ENCODE assay signal across 24 cellular contexts in the genomic region with DNA sequence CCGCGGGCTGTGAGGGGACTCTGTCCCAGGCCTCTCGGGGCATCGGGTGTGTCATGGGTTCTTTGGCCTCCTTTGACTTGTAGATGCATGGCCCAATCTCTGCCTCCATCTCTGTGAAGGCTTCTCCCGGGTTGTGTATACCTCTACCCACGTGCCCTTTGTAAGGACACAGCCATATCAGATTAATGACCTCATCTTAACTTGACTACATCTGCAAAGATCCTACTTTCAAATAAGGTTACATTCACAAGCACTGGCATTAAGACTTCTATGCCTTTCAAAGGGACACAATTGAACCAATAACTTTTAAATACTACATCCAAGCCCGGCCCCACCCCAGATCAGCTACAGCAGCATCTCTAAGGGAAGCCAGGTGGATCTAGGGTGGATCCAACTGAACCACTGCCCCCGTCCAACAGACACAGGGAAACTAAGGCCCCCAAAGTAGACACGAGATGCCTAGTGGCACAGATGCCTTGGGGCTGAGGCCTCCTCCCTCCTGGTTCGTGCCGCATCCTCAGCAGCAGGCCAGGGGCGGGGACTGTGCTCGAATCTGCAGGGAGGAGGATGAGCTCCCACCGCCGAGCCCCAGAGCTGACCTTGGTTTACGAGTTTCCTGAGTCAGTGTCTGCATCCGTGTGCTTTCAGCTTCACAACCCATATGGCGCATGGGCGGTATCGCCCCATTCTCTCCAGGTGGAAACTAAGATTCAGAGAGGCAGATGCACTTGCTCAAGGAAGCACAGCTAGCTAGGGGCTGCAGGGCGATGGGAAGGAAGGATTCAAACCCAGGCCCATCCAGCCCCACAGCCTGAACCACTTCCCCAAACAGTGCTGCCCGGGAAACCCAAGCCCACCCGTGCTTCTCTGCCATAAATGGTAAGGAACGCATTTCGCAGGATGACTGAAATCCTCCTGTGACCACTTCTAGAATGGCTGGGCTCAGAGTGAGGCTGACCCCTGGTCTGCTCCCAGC.
"Had no signal": no experiment of that assay in that cellular context is flagged by ENCODE, and none has a peak within 500 bp of the region (broad histone marks: within the 10 kb centered on the region; RNA-seq: fewer than 3 reads in every experiment).

No MANE protein-coding gene starts in this region.

- H3K4me3 Mint-ChIP-seq: activated B cell treated with CpG ODN at 0.5 μM for 24 hours; activated CD4-positive, alpha-beta T cell treated with anti-CD3 and anti-CD28 coated beads, Interleukin-2, amount 10 ng/mL, durations not matched to agents 24 days and 14 days; activated CD8-positive, alpha-beta memory T cell treated with anti-CD3 and anti-CD28 coated beads, Interleukin-2, amount 10 ng/mL, durations not matched to agents 7 days and 5 days; activated naive CD4-positive, alpha-beta T cell treated with anti-CD3 and anti-CD28 coated beads for 36 hours; activated naive CD8-positive, alpha-beta T cell; activated T-cell treated with anti-CD3 and anti-CD28 coated beads, Interleukin-2, amount 50 U/mL, for 24 hours; activated T-helper 1 cell treated with anti-CD3 and anti-CD28 coated beads, Interleukin-12 subunit alpha, Interleukin-12 subunit beta, Interleukin-2, Interleukin-4 antibody, amounts not matched to agents 30 ng/mL and 10 ng/mL and 1 ng/mL, durations not matched to agents 14 hours and 24 hours and 36 hours; T-helper 1 cell treated with Interleukin-12 subunit alpha and Interleukin-12 subunit beta and Interleukin-4 antibody, amounts not matched to agents 30 μg/mL and 1 μg/mL, for 36 hours had no signal

- H3K9me3 ChIP-seq: Peyer's patch had no signal

- H3K27ac Mint-ChIP-seq: activated B cell treated with CpG ODN at 0.5 μM for 24 hours; activated CD4-positive, alpha-beta T cell treated with anti-CD3 and anti-CD28 coated beads, Interleukin-2, amount 10 ng/mL, durations not matched to agents 24 days and 14 days; activated CD8-positive, alpha-beta memory T cell treated with anti-CD3 and anti-CD28 coated beads, Interleukin-2, amount 10 ng/mL, durations not matched to agents 7 days and 5 days; activated naive CD4-positive, alpha-beta T cell treated with anti-CD3 and anti-CD28 coated beads for 36 hours; activated naive CD8-positive, alpha-beta T cell; activated T-cell treated with anti-CD3 and anti-CD28 coated beads, Interleukin-2, amount 50 U/mL, for 24 hours; activated T-helper 1 cell treated with anti-CD3 and anti-CD28 coated beads, Interleukin-12 subunit alpha, Interleukin-12 subunit beta, Interleukin-2, Interleukin-4 antibody, amounts not matched to agents 30 ng/mL and 10 ng/mL and 1 ng/mL, durations not matched to agents 14 hours and 24 hours and 36 hours; T-helper 1 cell treated with Interleukin-12 subunit alpha and Interleukin-12 subunit beta and Interleukin-4 antibody, amounts not matched to agents 30 μg/mL and 1 μg/mL, for 36 hours had no signal

- H3K27me3 Mint-ChIP-seq: activated naive CD8-positive, alpha-beta T cell had no signal

- H3K4me1 ChIP-seq: Peyer's patch had no signal

- H3K27ac ChIP-seq: brain microvascular endothelial cell, cardiac muscle cell, Peyer's patch, RWPE1 had no signal

- H3K36me3 ChIP-seq: brain microvascular endothelial cell, cardiac muscle cell, Peyer's patch had no signal

- H3K36me3 Mint-ChIP-seq: activated CD8-positive, alpha-beta memory T cell treated with anti-CD3 and anti-CD28 coated beads, Interleukin-2, amount 10 ng/mL, durations not matched to agents 7 days and 5 days; activated naive CD8-positive, alpha-beta T cell had no signal

- H3K4me3 ChIP-seq: cardiac muscle cell, Peyer's patch had no signal

- DNase-seq: activated B cell treated with CpG ODN at 0.5 μM for 24 hours; activated CD4-positive, alpha-beta T cell treated with anti-CD3 and anti-CD28 coated beads for 1 hour; activated CD4-positive, alpha-beta T cell treated with anti-CD3 and anti-CD28 coated beads, Interleukin-2, amount 10 ng/mL, durations not matched to agents 24 days and 14 days; activated CD4-positive, alpha-beta T cell treated with anti-CD3 and anti-CD28 coated beads, Interleukin-2, amount 50 U/mL, for 48 hours; activated CD8-positive, alpha-beta memory T cell treated with anti-CD3 and anti-CD28 coated beads, Interleukin-2, amount 10 ng/mL, durations not matched to agents 7 days and 5 days; activated gamma-delta T cell; activated naive CD4-positive, alpha-beta T cell treated with anti-CD3 and anti-CD28 coated beads for 36 hours; activated T-cell treated with anti-CD3 and anti-CD28 coated beads, Interleukin-2, amount 50 U/mL, for 24 hours; brain microvascular endothelial cell; KG1; NCI-H1092; NCI-H1417; NCI-H1930; NCI-H2171; NCI-H2227 treated with DMSO at 0.1 percent for 48 hours; NCI-H446 treated with DMSO at 0.1 percent for 48 hours; NCI-H69; Peyer's patch; SHP77 treated with DMSO at 0.1 percent for 48 hours had no signal

- ATAC-seq: activated CD8-positive, alpha-beta memory T cell treated with anti-CD3 and anti-CD28 coated beads, Interleukin-2, amount 10 ng/mL, durations not matched to agents 7 days and 5 days had no signal

- H3K9me3 Mint-ChIP-seq: activated B cell treated with CpG ODN at 0.5 μM for 24 hours; activated CD4-positive, alpha-beta T cell treated with anti-CD3 and anti-CD28 coated beads, Interleukin-2, amount 10 ng/mL, durations not matched to agents 24 days and 14 days; activated naive CD4-positive, alpha-beta T cell treated with anti-CD3 and anti-CD28 coated beads for 36 hours; activated T-cell treated with anti-CD3 and anti-CD28 coated beads, Interleukin-2, amount 50 U/mL, for 24 hours; activated T-helper 1 cell treated with anti-CD3 and anti-CD28 coated beads, Interleukin-12 subunit alpha, Interleukin-12 subunit beta, Interleukin-2, Interleukin-4 antibody, amounts not matched to agents 30 ng/mL and 10 ng/mL and 1 ng/mL, durations not matched to agents 14 hours and 24 hours and 36 hours; T-helper 1 cell treated with Interleukin-12 subunit alpha and Interleukin-12 subunit beta and Interleukin-4 antibody, amounts not matched to agents 30 μg/mL and 1 μg/mL, for 36 hours had no signal

- H3K4me1 Mint-ChIP-seq: activated B cell treated with CpG ODN at 0.5 μM for 24 hours; activated CD4-positive, alpha-beta T cell treated with anti-CD3 and anti-CD28 coated beads, Interleukin-2, amount 10 ng/mL, durations not matched to agents 24 days and 14 days; activated CD8-positive, alpha-beta memory T cell treated with anti-CD3 and anti-CD28 coated beads, Interleukin-2, amount 10 ng/mL, durations not matched to agents 7 days and 5 days had no signal

- H3K27me3 ChIP-seq: brain microvascular endothelial cell, cardiac muscle cell, Peyer's patch had no signal
